23 cellular contexts compared by ENCODE assay signal in the genomic region with DNA sequence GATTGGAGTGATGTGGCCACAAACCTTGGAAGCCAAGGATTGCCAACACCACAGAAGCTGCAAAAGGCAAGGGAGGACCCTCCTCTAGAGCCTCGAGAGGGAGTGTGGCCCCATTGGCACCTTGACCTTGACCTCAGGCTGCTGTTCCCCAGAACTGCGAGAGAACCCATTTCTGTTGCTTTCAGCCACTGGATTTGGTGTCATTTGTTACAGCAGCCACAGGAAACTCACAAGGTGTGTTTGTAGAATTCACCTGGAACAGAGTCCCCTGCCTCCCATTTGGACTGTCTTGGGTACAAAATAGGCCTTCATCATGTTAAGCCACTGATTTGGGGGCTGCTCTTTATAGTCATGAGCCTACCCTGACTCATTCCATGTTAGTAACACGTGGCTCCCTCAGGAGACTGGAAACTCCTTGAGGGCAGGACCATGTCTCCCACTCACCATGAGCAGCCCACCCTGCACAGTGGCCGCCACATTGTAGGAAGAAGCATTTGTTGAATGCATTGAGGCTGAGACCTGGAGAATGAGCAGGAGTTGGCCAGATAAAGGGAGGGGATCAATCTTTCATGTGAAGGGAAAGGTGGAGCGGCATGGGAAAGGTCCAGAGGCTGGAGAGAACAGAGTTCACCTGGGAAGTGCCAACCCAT. TPM values are rescaled to one million over a fixed set of nuclear protein-coding genes. Genes with fewer than 3 reads are reported as not detected.
DNase-seq lines count a peak whose midpoint lies in the region; ATAC-seq, FAIRE-seq and TF ChIP-seq lines count a peak whose summit lies in the region.
"Had no signal": no experiment of that assay in that cellular context is flagged by ENCODE, and none has a peak within 500 bp of the region (broad histone marks: within the 10 kb centered on the region; RNA-seq: fewer than 3 reads in every experiment).

No MANE protein-coding gene starts in this region.

- no peak for TF ChIP-seq RAD21 in H1 (IDR thresholded peaks at IDR 0.05 in 1 of 2, conservative IDR thresholded peaks at IDR 0.05 in 1 of 2; ENCODE audit: low read depth in 2 of 2, low read length in 2 of 2)

- H3K9me2 ChIP-seq in PC-3 (replicated peaks; ENCODE audit: low read length): no peaks in the 10 kb centered on the region

- H3K9me3 ChIP-seq in breast epithelium (peaks cover 0 to 4% of the 10 kb centered on the region in 2 donors), PC-3 (ENCODE audit: low read length) (no peaks in the 10 kb centered on the region; the same call in 1 of the 2 replicates), H1 (ENCODE audit: insufficient read depth in 2 of 2, low read depth in 1 of 2, low read length in 1 of 2) (no peaks in the 10 kb centered on the region; a peak in 1 of 4 replicates), body of pancreas (peaks cover 0 to 3% (median 0%) of the 10 kb centered on the region in 3 donors)

- H3K4me2 ChIP-seq in PC-3 (ENCODE audit: low read length) (no peak overlapping the region), H1 (ENCODE audit: insufficient read depth in 1 of 2, low read depth in 2 of 2, low read length in 2 of 2) (no peak overlapping the region)

- no peaks in the 10 kb centered on the region for H3F3A ChIP-seq in PC-3 (ENCODE audit: low read length, unreplicated experiment)

- no peak for FAIRE-seq in H1 (lab: Jason Lieb, UNC)

- peak overlapping the region; percentile 81; the same call in 1 of the 2 replicates for H2BK15ac ChIP-seq in H1 (ENCODE audit: low read length)

- TF ChIP-seq CTCF in breast epithelium (IDR thresholded peaks at IDR 0.05): no peak
- TF ChIP-seq CTCF in MCF 10A (IDR thresholded peaks at IDR 0.05; ENCODE audit: unreplicated experiment): no peak
- TF ChIP-seq CTCF in PC-3 (conservative IDR thresholded peaks at IDR 0.05; ENCODE audit: low read depth, low read length): no peak
- no peak for TF ChIP-seq CTCF in H1 (IDR thresholded peaks at IDR 0.05; ENCODE audit: control extremely low read depth in 1 of 3, insufficient read depth in 1 of 3, low read depth in 1 of 3, low read length in 3 of 3)
- TF ChIP-seq CTCF in body of pancreas (IDR thresholded peaks at IDR 0.05): no peak

- peaks cover 44% of the 10 kb centered on the region for H3K4me1 Mint-ChIP-seq in MCF 10A (ENCODE audit: insufficient read depth, unreplicated experiment)

- H3K23ac ChIP-seq in H1 (ENCODE audit: insufficient read length): no peak overlapping the region

- H3K56ac ChIP-seq in H1 (replicated peaks; ENCODE audit: insufficient read length, low read depth, low read length): no peak overlapping the region

- H3K36me3 ChIP-seq in breast epithelium (no peaks in the 10 kb centered on the region), PC-3 (ENCODE audit: low read depth, low read length) (no peaks in the 10 kb centered on the region), H1 (ENCODE audit: control insufficient read depth in 2 of 4, insufficient read depth in 4 of 4, low read length in 3 of 4) (no peaks in the 10 kb centered on the region), body of pancreas (replicated peaks in 1 of 2; ENCODE audit: insufficient read depth in 1 of 2, low read depth in 2 of 2) (no peaks in the 10 kb centered on the region)
- H3K36me3 ChIP-seq: MG63 had no signal

- no peaks in the 10 kb centered on the region for H3K9me3 Mint-ChIP-seq in MCF 10A (ENCODE audit: unreplicated experiment)

- intact Hi-C loops in breast epithelium (cut with DNase I; ENCODE audit: low total_unique reads): no loop called here
- intact Hi-C loops in MCF 10A (cut with micrococcal nuclease): loop anchor here (5.0 kb wide), 1 partner anchor 49 kb away; no protein-coding TSS in a partner anchor
- intact Hi-C loops in PC-3 (cut with micrococcal nuclease): no loop called here
- intact Hi-C loops in body of pancreas (cut with DNase I): no loop called here

- no peaks in the 10 kb centered on the region for H3K36me3 Mint-ChIP-seq in MCF 10A (ENCODE audit: insufficient read depth, unreplicated experiment)

- H3K27ac Mint-ChIP-seq in MCF 10A (ENCODE audit: low read depth, unreplicated experiment): no peak overlapping the region
- H3K27ac Mint-ChIP-seq: H9, IgD-negative memory B cell had no signal

- DNase-seq in breast epithelium (ENCODE audit: low spot score in 2 of 2) (no peak), MCF 10A (ENCODE audit: unreplicated experiment) (no peak), PC-3 (no peak), H1 (ENCODE audit: low read depth in 1 of 2, low spot score in 2 of 2) (no peak), body of pancreas (no peak)
- DNase-seq in stimulated activated CD4-positive, alpha-beta T cell treated with anti-CD3 and anti-CD28 coated beads, Interleukin-4, amount 100 ng/mL, for 24 hours: no peak
- no peak for DNase-seq in effector CD8-positive, alpha-beta T cell (lab: John Stamatoyannopoulos, UW)
- DNase-seq: AML-193, H9, Kasumi-1, NCI-H1417, NCI-H1694 treated with DMSO at 0.1 percent for 48 hours, NCI-H2081 treated with DMSO at 0.1 percent for 48 hours, NCI-H446, NCI-H526 treated with DMSO at 0.1 percent for 48 hours, SHP77 treated with DMSO at 0.1 percent for 48 hours had no signal

- H4K20me1 ChIP-seq in PC-3 (ENCODE audit: low read length) (no peaks in the 10 kb centered on the region), H1 (replicated peaks in 1 of 2; ENCODE audit: control insufficient read depth in 1 of 2, insufficient read depth in 2 of 2, low read length in 2 of 2) (no peaks in the 10 kb centered on the region)

- H3K14ac ChIP-seq in H1 (ENCODE audit: insufficient read length): no peak overlapping the region

- CTCF ChIA-PET in MCF 10A (lab: Yijun Ruan, JAX) (interaction anchor here (1.0 to 1.6 kb wide), 2 partner anchors 13 to 39 kb away, joined by 4 read pairs; partner anchors contain the start of gene SYT12), PC-3 (lab: Charles Lee) (no interaction called here), H1 (lab: Charles Lee; ENCODE audit: partially characterized antibody) (interaction anchor here (0.9 kb wide), 1 partner anchor 116 kb away, joined by 3 read pairs; no protein-coding TSS in a partner anchor)

- TF ChIP-seq POLR2A in breast epithelium (IDR thresholded peaks at IDR 0.05) (no peak), H1 (IDR thresholded peaks at IDR 0.05; ENCODE audit: control extremely low read depth in 1 of 2, low read depth in 2 of 2, low read length in 2 of 2) (no peak), body of pancreas (IDR thresholded peaks at IDR 0.05) (no peak)

- no peak overlapping the region for H4K91ac ChIP-seq in H1 (replicated peaks; ENCODE audit: insufficient read length, low read length)

- H3K4me1 ChIP-seq in breast epithelium (peaks cover 0 to 7% of the 10 kb centered on the region in 2 donors), PC-3 (ENCODE audit: insufficient read depth, low read length) (peaks cover 28% of the 10 kb centered on the region), H1 (replicated peaks in 1 of 4; ENCODE audit: control insufficient read depth in 3 of 4, insufficient read depth in 4 of 4, low read length in 3 of 4) (peaks cover 0 to 6% (median 5%) of the 10 kb centered on the region in 4 experiments; a peak in 6 of 7 replicates), body of pancreas (peaks cover 30% of the 10 kb centered on the region)

- H3K27me3 ChIP-seq in breast epithelium (no peaks in the 10 kb centered on the region), PC-3 (ENCODE audit: low read length) (no peaks in the 10 kb centered on the region), H1 (replicated peaks in 1 of 4; ENCODE audit: control insufficient read depth in 3 of 4, extremely low read depth in 1 of 4, insufficient read depth in 3 of 4, low read length in 3 of 4) (no peaks in the 10 kb centered on the region), body of pancreas (no peaks in the 10 kb centered on the region)
- H3K27me3 ChIP-seq: MG63 had no signal

- BruUV-seq in MCF 10A (replicated peaks; lab: Mats Ljungman, UMichigan) (no TSS peak), PC-3 (replicated peaks; lab: Mats Ljungman, UMichigan) (no TSS peak)

- H3K4ac ChIP-seq in H1 (replicated peaks; ENCODE audit: insufficient read length, low read depth, low read length): no peak overlapping the region

- no peak overlapping the region for H2BK120ac ChIP-seq in H1 (replicated peaks; ENCODE audit: low read depth, low read length)

- H3K27ac ChIP-seq in breast epithelium: peak overlapping the region; percentile 37 to 55
- H3K27ac ChIP-seq in PC-3 (ENCODE audit: low read length): peak overlapping the region; percentile 33
- H3K27ac ChIP-seq in H1 (ENCODE audit: low read depth, low read length): no peak overlapping the region
- H3K27ac ChIP-seq in body of pancreas: peak overlapping the region in 1 of 4 donors; percentile 15
- H3K27ac ChIP-seq: SK-N-MC had no signal

- POLR2A ChIA-PET in MCF 10A (lab: Yijun Ruan, JAX): interaction anchor here (0.6 to 1.2 kb wide), 2 partner anchors 12 to 13 kb away, joined by 3 to 4 read pairs; no protein-coding TSS in a partner anchor
- POLR2A ChIA-PET in PC-3 (lab: Charles Lee; ENCODE audit: unreplicated experiment): no interaction called here
- POLR2A ChIA-PET in H1 (lab: Charles Lee; ENCODE audit: partially characterized antibody): no interaction called here

- 92% methylated on average over 5 of the region's 5 CpGs; no CpG with 5 or more reads in 1 of the 2 experiments for WGBS in H1 (ENCODE audit: extremely low coverage in 1 of 2, insufficient coverage in 1 of 2, insufficient read length in 1 of 2, insufficient replicate concordance in 2 of 2, low coverage in 1 of 2, low lambda C conversion rate in 2 of 2, missing lambda C conversion rate in 1 of 2), 2 experiments
- WGBS in body of pancreas, 2 donors: 81 to 91% methylated on average over 5 of the region's 5 CpGs

- H3K9ac ChIP-seq in PC-3 (ENCODE audit: low read length): no peak overlapping the region
- H3K9ac ChIP-seq in H1 (replicated peaks in 1 of 4; ENCODE audit: extremely low read depth in 1 of 4, low read depth in 3 of 4, low read length in 3 of 4): no peak overlapping the region

- TF ChIP-seq EP300 in H1 (IDR thresholded peaks at IDR 0.05; ENCODE audit: borderline replicate concordance in 1 of 2, low read depth in 2 of 2, low read length in 2 of 2): no peak

- H2AK5ac ChIP-seq in H1 (ENCODE audit: low read depth, low read length): no peak overlapping the region

- no peak overlapping the region for H2BK12ac ChIP-seq in H1 (ENCODE audit: low read depth, low read length)

- no peaks in the 10 kb centered on the region for H3K27me3 Mint-ChIP-seq in MCF 10A (ENCODE audit: insufficient read depth, unreplicated experiment)

- H3K79me2 ChIP-seq in PC-3 (ENCODE audit: low read length) (no peaks in the 10 kb centered on the region), H1 (ENCODE audit: control insufficient read depth in 1 of 2, insufficient read depth in 2 of 2, low read length in 2 of 2) (no peaks in the 10 kb centered on the region)

- no peaks in the 10 kb centered on the region for H3K79me1 ChIP-seq in H1 (ENCODE audit: low read depth, low read length)

- ATAC-seq in PC-3: no peak
- no peak for ATAC-seq in body of pancreas
- ATAC-seq in GM19351 (IDR thresholded peaks at IDR 0.05; ENCODE audit: unreplicated experiment): no peak

- H2AFZ ChIP-seq in PC-3 (ENCODE audit: low read length) (no peak overlapping the region), H1 (ENCODE audit: low read length) (no peak overlapping the region)

- H2BK5ac ChIP-seq in H1 (ENCODE audit: low read depth, low read length): no peak overlapping the region

- no peak overlapping the region for H4K5ac ChIP-seq in H1 (ENCODE audit: insufficient read length, low read depth, low read length)

- H4K8ac ChIP-seq in H1 (ENCODE audit: extremely low read depth, insufficient read depth, low read length): no peak overlapping the region

- no peaks in the 10 kb centered on the region for H3K23me2 ChIP-seq in H1 (ENCODE audit: low read depth, low read length)

- no peak overlapping the region for H2BK20ac ChIP-seq in H1 (ENCODE audit: low read length)

- H3K18ac ChIP-seq in H1 (ENCODE audit: extremely low read depth, low read length): no peak overlapping the region

- no peak overlapping the region for H3K4me3 ChIP-seq in breast epithelium
- H3K4me3 ChIP-seq in PC-3 (ENCODE audit: low read length): no peak overlapping the region
- no peak overlapping the region for H3K4me3 ChIP-seq in H1 (ENCODE audit: extremely low read depth in 1 of 4, insufficient read depth in 2 of 4, low read depth in 3 of 4, low read length in 4 of 4)
- H3K4me3 ChIP-seq in body of pancreas: no peak overlapping the region
- H3K4me3 ChIP-seq: MG63, SK-N-MC had no signal

- H3K4me3 Mint-ChIP-seq in MCF 10A (ENCODE audit: unreplicated experiment): no peak overlapping the region
- H3K4me3 Mint-ChIP-seq: H9, IgD-negative memory B cell had no signal

RNA-seq across cellular contexts. Expression of gene C11orf86, which starts 8.3 kb away (rescaled TPM):
- total RNA-seq in breast epithelium (not detected), MCF 10A (2022) (not detected in 2 replicates), PC-3 (2014; rRNA removed) (not detected in 2 replicates), body of pancreas (not detected)
- 0.91 and 1.2 TPM in 2 replicates for total RNA-seq in H1 (2021; fragmentation: NEBNext Ultra II Directional; extraction: Animal tissue kit (Norgen Biotek cat#: 25700))
- polyA plus RNA-seq in H1 (2011; rRNA removed): 0.97 and 1.6 TPM in 2 replicates
- polyA plus RNA-seq in H1 (2011; cell fraction: cytosol; rRNA removed): 0.79 TPM
- 1.2 TPM for polyA plus RNA-seq in H1 (2011; cell fraction: nucleus; rRNA removed)
- polyA plus RNA-seq in H1 (2012, experiment 1 of 2): 0.30 to 0.62 TPM (median 0.58 TPM) in 4 replicates
- 0.77 TPM for polyA plus RNA-seq in H1 (2012, experiment 2 of 2)
- polyA plus RNA-seq in H1 (2013, experiment 1 of 2): 0.28 TPM
- 0.22 TPM for polyA plus RNA-seq in H1 (2013, experiment 2 of 2)
- polyA minus RNA-seq in H1 (2011; rRNA and poly(A)+ RNA removed): 0.39 and 0.44 TPM in 2 replicates
- not detected for polyA minus RNA-seq in H1 (2011; cell fraction: cytosol; rRNA and poly(A)+ RNA removed)
- polyA minus RNA-seq in H1 (2011; cell fraction: nucleus; rRNA and poly(A)+ RNA removed): 0.90 TPM
- total RNA-seq: H9, HT1080, RPMI7951 had no signal
- polyA plus RNA-seq: AG04450, IgD-negative memory B cell had no signal

RNA-seq across cellular contexts. Expression of gene PC, which starts 25.2 kb away (rescaled TPM):
- total RNA-seq in breast epithelium: 100 to 1,000 TPM in 1 of 3 donors, 10 to 100 TPM in 2; 35.4 to 137 (median 50.2) TPM
- total RNA-seq in MCF 10A (2022): 27.0 and 37.7 TPM in 2 replicates
- 24.5 and 39.7 TPM in 2 replicates for total RNA-seq in PC-3 (2014; rRNA removed)
- 27.2 and 27.5 TPM in 2 replicates for total RNA-seq in H1 (2021; fragmentation: NEBNext Ultra II Directional; extraction: Animal tissue kit (Norgen Biotek cat#: 25700))
- 11.5 and 22.5 TPM in 2 replicates for polyA plus RNA-seq in H1 (2011; rRNA removed)
- polyA plus RNA-seq in H1 (2011; cell fraction: cytosol; rRNA removed): 13.7 TPM
- 62.5 TPM for polyA plus RNA-seq in H1 (2011; cell fraction: nucleus; rRNA removed)
- polyA plus RNA-seq in H1 (2012, experiment 1 of 2): 13.1 to 20.2 TPM (median 19.2 TPM) in 4 replicates
- polyA plus RNA-seq in H1 (2012, experiment 2 of 2): 21.5 TPM
- polyA plus RNA-seq in H1 (2013, experiment 1 of 2): 6.5 TPM
- polyA plus RNA-seq in H1 (2013, experiment 2 of 2): 5.8 TPM
- 8.1 and 13.0 TPM in 2 replicates for polyA minus RNA-seq in H1 (2011; rRNA and poly(A)+ RNA removed)
- polyA minus RNA-seq in H1 (2011; cell fraction: cytosol; rRNA and poly(A)+ RNA removed): 9.8 TPM
- 22.3 TPM for polyA minus RNA-seq in H1 (2011; cell fraction: nucleus; rRNA and poly(A)+ RNA removed)
- 10 to 100 TPM; 12.2 to 81.7 TPM for total RNA-seq in body of pancreas

RNA-seq across cellular contexts. Expression of gene SYT12, which starts 39.5 kb away (rescaled TPM):
- 10 to 100 TPM in 2 of 3 donors, under 1 TPM in 1; 0.16 to 30.3 (median 10.2) TPM for total RNA-seq in breast epithelium
- 0.44 and 0.59 TPM in 2 replicates for total RNA-seq in MCF 10A (2022)
- total RNA-seq in PC-3 (2014; rRNA removed): 4.8 and 5.1 TPM in 2 replicates
- total RNA-seq in H1 (2021; fragmentation: NEBNext Ultra II Directional; extraction: Animal tissue kit (Norgen Biotek cat#: 25700)): 2.8 and 3.3 TPM in 2 replicates
- 1.4 and 1.9 TPM in 2 replicates for polyA plus RNA-seq in H1 (2011; rRNA removed)
- 2.3 TPM for polyA plus RNA-seq in H1 (2011; cell fraction: cytosol; rRNA removed)
- 3.6 TPM for polyA plus RNA-seq in H1 (2011; cell fraction: nucleus; rRNA removed)
- 1.5 to 3.5 TPM (median 2.3 TPM) in 4 replicates for polyA plus RNA-seq in H1 (2012, experiment 1 of 2)
- 1.3 TPM for polyA plus RNA-seq in H1 (2012, experiment 2 of 2)
- 1.9 TPM for polyA plus RNA-seq in H1 (2013, experiment 1 of 2)
- 1.7 TPM for polyA plus RNA-seq in H1 (2013, experiment 2 of 2)
- 1.7 and 2.9 TPM in 2 replicates for polyA minus RNA-seq in H1 (2011; rRNA and poly(A)+ RNA removed)
- polyA minus RNA-seq in H1 (2011; cell fraction: cytosol; rRNA and poly(A)+ RNA removed): 2.6 TPM
- 3.4 TPM for polyA minus RNA-seq in H1 (2011; cell fraction: nucleus; rRNA and poly(A)+ RNA removed)
- total RNA-seq in body of pancreas: under 1 TPM in 1 of 2 donors, not detected in 1; 0.78 TPM
- polyA plus RNA-seq: IgD-negative memory B cell had no signal
